ENCODE assay signal across 8 cellular contexts in genomic region chr17:17692353-17693252, GRCh38. TPM values are rescaled to one million over a fixed set of nuclear protein-coding genes. Genes with fewer than 3 reads are reported as not detected.
A peak's percentile ranks its signal among the peaks of the same experiment; 100 is the strongest.
DNase-seq lines count a peak whose midpoint lies in the region; ATAC-seq and TF ChIP-seq lines count a peak whose summit lies in the region.

No MANE protein-coding gene starts in this region.

- no peak for TF ChIP-seq EP300 in stomach (IDR thresholded peaks at IDR 0.05)

- 32 to 47% (median 43%) methylated on average over 9 of the region's 9 CpGs for WGBS in stomach, 5 donors

- H3K9ac ChIP-seq in iPS-18a (ENCODE audit: low read length): peak overlapping the region; percentile 53

- no peak for TF ChIP-seq POLR2A in stomach (IDR thresholded peaks at IDR 0.05)

- ATAC-seq in T-helper 17 cell (no peak), HG02642 (IDR thresholded peaks at IDR 0.05; ENCODE audit: poor library complexity, unreplicated experiment) (no peak)

- intact Hi-C loops in stomach (cut with DNase I; ENCODE audit: low total_unique reads): no loop called here

- no peaks in the 10 kb centered on the region for H3K36me3 Mint-ChIP-seq in T-helper 1 cell treated with Interleukin-12 subunit alpha and Interleukin-12 subunit beta and Interleukin-4 antibody, amounts not matched to agents 30 μg/mL and 1 μg/mL, for 36 hours (ENCODE audit: low read depth)
- no peaks in the 10 kb centered on the region for H3K36me3 Mint-ChIP-seq in T-helper 17 cell (ENCODE audit: low read depth)

- TF ChIP-seq CTCF in stomach (IDR thresholded peaks at IDR 0.05): no peak

- peak overlapping the region; percentile 62 for H3K4me3 Mint-ChIP-seq in T-helper 1 cell treated with Interleukin-12 subunit alpha and Interleukin-12 subunit beta and Interleukin-4 antibody, amounts not matched to agents 30 μg/mL and 1 μg/mL, for 36 hours
- peak overlapping the region; percentile 50 for H3K4me3 Mint-ChIP-seq in T-helper 17 cell

- peaks cover 19% of the 10 kb centered on the region for H3K4me1 ChIP-seq in iPS-18a (ENCODE audit: control insufficient read depth, low read depth, low read length)
- peaks cover 73 to 83% (median 79%) of the 10 kb centered on the region in 4 donors for H3K4me1 ChIP-seq in stomach

- H3K27me3 Mint-ChIP-seq in T-helper 1 cell treated with Interleukin-12 subunit alpha and Interleukin-12 subunit beta and Interleukin-4 antibody, amounts not matched to agents 30 μg/mL and 1 μg/mL, for 36 hours (ENCODE audit: low read depth): no peaks in the 10 kb centered on the region
- no peaks in the 10 kb centered on the region for H3K27me3 Mint-ChIP-seq in T-helper 17 cell

- H3K27ac Mint-ChIP-seq in T-helper 1 cell treated with Interleukin-12 subunit alpha and Interleukin-12 subunit beta and Interleukin-4 antibody, amounts not matched to agents 30 μg/mL and 1 μg/mL, for 36 hours: peak overlapping the region; percentile 47
- peak overlapping the region; percentile 92 for H3K27ac Mint-ChIP-seq in T-helper 17 cell

- H3K4me1 Mint-ChIP-seq in T-helper 1 cell treated with Interleukin-12 subunit alpha and Interleukin-12 subunit beta and Interleukin-4 antibody, amounts not matched to agents 30 μg/mL and 1 μg/mL, for 36 hours (ENCODE audit: low read depth): peaks cover 50% of the 10 kb centered on the region
- H3K4me1 Mint-ChIP-seq in T-helper 17 cell: peaks cover 42% of the 10 kb centered on the region

- H3K9me3 Mint-ChIP-seq in T-helper 1 cell treated with Interleukin-12 subunit alpha and Interleukin-12 subunit beta and Interleukin-4 antibody, amounts not matched to agents 30 μg/mL and 1 μg/mL, for 36 hours: no peaks in the 10 kb centered on the region

- DNase-seq in T-helper 1 cell: no peak
- no peak for DNase-seq in T-helper 17 cell
- no peak for DNase-seq in stomach
- DNase-seq in NCI-H1092 treated with DMSO at 0.1 percent for 48 hours (lab: John Stamatoyannopoulos, UW): no peak
- DNase-seq in HK-2 (ENCODE audit: unreplicated experiment): no peak

- H3K4me3 ChIP-seq in iPS-18a (ENCODE audit: low read length) (peak overlapping the region; percentile 29), stomach (no peak overlapping the region)

- H3K36me3 ChIP-seq in iPS-18a (ENCODE audit: control insufficient read depth, low read depth, low read length) (no peaks in the 10 kb centered on the region), stomach (no peaks in the 10 kb centered on the region)

- no peaks in the 10 kb centered on the region for H3K9me3 ChIP-seq in T-helper 17 cell (ENCODE audit: control insufficient read depth, low read length, poor library complexity, severe bottlenecking)
- H3K9me3 ChIP-seq in iPS-18a (ENCODE audit: control insufficient read depth, low read depth, low read length): no peaks in the 10 kb centered on the region
- no peaks in the 10 kb centered on the region for H3K9me3 ChIP-seq in stomach

- H3K27ac ChIP-seq in iPS-18a (ENCODE audit: low read length): no peak overlapping the region
- H3K27ac ChIP-seq in stomach: peak overlapping the region; percentile 95 to 99 (median 98)

- peaks cover 47% of the 10 kb centered on the region for H3K27me3 ChIP-seq in iPS-18a (ENCODE audit: control insufficient read depth, insufficient read depth, low read length)
- no peaks in the 10 kb centered on the region for H3K27me3 ChIP-seq in stomach

RNA-seq across cellular contexts. Expression of gene RAI1, which starts 11.3 kb away (rescaled TPM):
- 10 to 100 TPM; 18.4 to 18.6 TPM for total RNA-seq in T-helper 17 cell
- total RNA-seq in stomach: 10 to 100 TPM; 19.1 to 94.5 (median 46.9) TPM
- 10 to 100 TPM in 2 of 3 donors, 1 to 10 TPM in 1; 4.6 to 12.5 (median 12.0) TPM for polyA plus RNA-seq in stomach
